Comparison of ENCODE assay signal across 10 cellular contexts in genomic region chr4:143411527-143412480, GRCh38.
DNase-seq lines count a peak whose midpoint lies in the region; TF ChIP-seq lines count a peak whose summit lies in the region.
"Had no signal": no experiment of that assay in that cellular context is flagged by ENCODE, and none has a peak within 500 bp of the region (broad histone marks: within the 10 kb centered on the region; RNA-seq: fewer than 3 reads in every experiment).

No MANE protein-coding gene starts in this region.

- H3K4me1 ChIP-seq in ectodermal cell (ENCODE audit: control insufficient read depth, insufficient read depth, low read length), result peaks cover 5% of the 10 kb centered on the region
- H3K4me1 ChIP-seq: prostate gland had no signal

- no peaks in the 10 kb centered on the region for H3K36me3 ChIP-seq in ectodermal cell (ENCODE audit: control insufficient read depth, insufficient read depth, low read length)
- H3K36me3 ChIP-seq: prostate gland had no signal

- DNase-seq in NCI-H2081 (lab: John Stamatoyannopoulos, UW), result peak; percentile 53 to 91
- DNase-seq in mesothelial cell of epicardium (ENCODE audit: low spot score in 2 of 2, unreplicated experiment in 2 of 2), result no peak
- DNase-seq in type B pancreatic cell (ENCODE audit: extremely low spot score, unreplicated experiment), result no peak
- no peak for DNase-seq in CD14-positive monocyte (ENCODE audit: low spot score)
- no peak for DNase-seq in HuH-7 (ENCODE audit: low spot score)
- DNase-seq in NCI-H526 (lab: John Stamatoyannopoulos, UW), result no peak
- DNase-seq: RPMI8226 had no signal

- H3K9me3 ChIP-seq in ectodermal cell (ENCODE audit: control insufficient read depth, low read length), result no peaks in the 10 kb centered on the region
- H3K9me3 ChIP-seq: prostate gland had no signal

- H3K4me3 Mint-ChIP-seq in mesothelial cell of epicardium, result no peak overlapping the region
- no peak overlapping the region for H3K4me3 Mint-ChIP-seq in type B pancreatic cell
- H3K4me3 Mint-ChIP-seq in CD14-positive monocyte, result no peak overlapping the region

- H3K27ac Mint-ChIP-seq in mesothelial cell of epicardium (peak overlapping the region; percentile 41), type B pancreatic cell (peak overlapping the region; percentile 37), CD14-positive monocyte (no peak overlapping the region)

- H3K36me3 Mint-ChIP-seq in mesothelial cell of epicardium, result peaks cover 7% of the 10 kb centered on the region
- peaks cover 9% of the 10 kb centered on the region for H3K36me3 Mint-ChIP-seq in type B pancreatic cell
- H3K36me3 Mint-ChIP-seq in CD14-positive monocyte, result peaks cover 12 to 15% of the 10 kb centered on the region in 2 donors

- H3K4me1 Mint-ChIP-seq in mesothelial cell of epicardium (peaks cover 23% of the 10 kb centered on the region), type B pancreatic cell (ENCODE audit: unreplicated experiment) (peaks cover 17% of the 10 kb centered on the region), CD14-positive monocyte (no peaks in the 10 kb centered on the region)

- TF ChIP-seq CTCF in mesothelial cell of epicardium (IDR thresholded peaks at IDR 0.05; ENCODE audit: unreplicated experiment) (no peak), type B pancreatic cell (conservative IDR thresholded peaks at IDR 0.05) (no peak), CD14-positive monocyte (IDR thresholded peaks at IDR 0.05) (no peak)

- H3K27me3 Mint-ChIP-seq in mesothelial cell of epicardium (ENCODE audit: low read depth) (no peaks in the 10 kb centered on the region), type B pancreatic cell (no peaks in the 10 kb centered on the region), CD14-positive monocyte (ENCODE audit: low read depth in 3 of 3) (no peaks in the 10 kb centered on the region)

- WGBS in ectodermal cell, 2 experiments, result 74 to 80% methylated on average over 7 of the region's 7 CpGs

- no peaks in the 10 kb centered on the region for H3K27me3 ChIP-seq in ectodermal cell (ENCODE audit: control insufficient read depth, insufficient read depth, low read length, poor library complexity, severe bottlenecking)

- H3K4me3 ChIP-seq in ectodermal cell (ENCODE audit: insufficient read depth, low read depth, low read length), result no peak overlapping the region
- H3K4me3 ChIP-seq: prostate gland had no signal

- intact Hi-C loops in CD14-positive monocyte (cut with micrococcal nuclease), result no loop called here

- peak overlapping the region; percentile 66 for H3K27ac ChIP-seq in ectodermal cell (ENCODE audit: insufficient read depth, low read depth, low read length, poor library complexity, severe bottlenecking)
- H3K27ac ChIP-seq: epithelial cell of prostate had no signal

- H3K9me3 Mint-ChIP-seq in mesothelial cell of epicardium, result no peaks in the 10 kb centered on the region
- no peaks in the 10 kb centered on the region for H3K9me3 Mint-ChIP-seq in type B pancreatic cell
- peaks cover 0 to 2% (median 0%) of the 10 kb centered on the region in 7 donors for H3K9me3 Mint-ChIP-seq in CD14-positive monocyte

Comparison
In these comparisons a context has a peak if more than half of its experiments do, and no peak if none do; other contexts are left out.
1. DNase-seq: peak in NCI-H2081 (2 of 2); none in mesothelial cell of epicardium (0 of 2), type B pancreatic cell (single experiment), CD14-positive monocyte (single experiment), HuH-7 (single experiment) and NCI-H526 (0 of 2).
2. H3K27ac Mint-ChIP-seq: peak in mesothelial cell of epicardium (single experiment) and type B pancreatic cell (single experiment); none in CD14-positive monocyte (0 of 7).